Comparison of ENCODE assay signal across 13 cellular contexts in genomic region chr14:90756755-90757345, GRCh38. TPM values are rescaled to one million over a fixed set of nuclear protein-coding genes. Genes with fewer than 3 reads are reported as not detected.
DNase-seq lines count a peak whose midpoint lies in the region; ATAC-seq and TF ChIP-seq lines count a peak whose summit lies in the region.
"Had no signal": no experiment of that assay in that cellular context is flagged by ENCODE, and none has a peak within 500 bp of the region (broad histone marks: within the 10 kb centered on the region; RNA-seq: fewer than 3 reads in every experiment).

No MANE protein-coding gene starts in this region.

- no peaks in the 10 kb centered on the region for H3K9me3 ChIP-seq in CD8-positive, alpha-beta memory T cell (ENCODE audit: low read length)
- H3K9me3 ChIP-seq: breast epithelium had no signal

- H3K27me3 Mint-ChIP-seq in CD8-positive, alpha-beta memory T cell: peaks cover 2 to 11% of the 10 kb centered on the region in 2 donors
- no peaks in the 10 kb centered on the region for H3K27me3 Mint-ChIP-seq in osteocyte (ENCODE audit: unreplicated experiment)

- H3K36me3 Mint-ChIP-seq in CD8-positive, alpha-beta memory T cell: peaks cover 0 to 6% (median 0%) of the 10 kb centered on the region in 3 donors
- H3K36me3 Mint-ChIP-seq in osteocyte (ENCODE audit: unreplicated experiment): no peaks in the 10 kb centered on the region

- peak overlapping the region in 6 of 7 donors; percentile 13 to 85 (median 71) for H3K4me3 Mint-ChIP-seq in CD8-positive, alpha-beta memory T cell
- H3K4me3 Mint-ChIP-seq in osteocyte (ENCODE audit: unreplicated experiment): peak overlapping the region; percentile 65

- TF ChIP-seq CTCF in choroid plexus epithelial cell (conservative IDR thresholded peaks at IDR 0.05; ENCODE audit: low read depth, low read length) (peak; percentile 13), osteocyte (IDR thresholded peaks at IDR 0.05) (no peak)

- CTCF ChIA-PET in CD8-positive, alpha-beta memory T cell (lab: Charles Lee): interaction anchor here (0.6 to 2.0 kb wide), 2 partner anchors 82 to 801 kb away, joined by 3 to 4 read pairs; no protein-coding TSS in a partner anchor

- no peak overlapping the region for H3K27ac ChIP-seq in CD8-positive, alpha-beta memory T cell (ENCODE audit: low read depth, low read length)
- H3K27ac ChIP-seq: SK-N-MC had no signal

- no peak for ATAC-seq in HG03442 (IDR thresholded peaks at IDR 0.05; ENCODE audit: unreplicated experiment)
- ATAC-seq in HG02763 (IDR thresholded peaks at IDR 0.05; ENCODE audit: unreplicated experiment): no peak

- no peaks in the 10 kb centered on the region for H3K27me3 ChIP-seq in CD8-positive, alpha-beta memory T cell (ENCODE audit: insufficient read depth, low read length, poor library complexity, severe bottlenecking)
- H3K27me3 ChIP-seq: breast epithelium had no signal

- peaks cover 16% of the 10 kb centered on the region for H3K4me1 ChIP-seq in CD8-positive, alpha-beta memory T cell (ENCODE audit: insufficient read depth, low read length)
- H3K4me1 ChIP-seq: breast epithelium had no signal

- peak overlapping the region in 2 of 8 donors; percentile 68 to 70 for H3K27ac Mint-ChIP-seq in CD8-positive, alpha-beta memory T cell
- no peak overlapping the region for H3K27ac Mint-ChIP-seq in osteocyte (ENCODE audit: unreplicated experiment)

- no peak overlapping the region for H3K4me3 ChIP-seq in CD8-positive, alpha-beta memory T cell (ENCODE audit: low read length)
- H3K4me3 ChIP-seq in choroid plexus epithelial cell (ENCODE audit: low read depth, low read length): no peak overlapping the region
- H3K4me3 ChIP-seq: breast epithelium, lung, SK-N-MC had no signal

- POLR2A ChIA-PET in CD8-positive, alpha-beta memory T cell (lab: Charles Lee): interaction anchor here (0.7 to 1.1 kb wide), 2 partner anchors 373 kb away, joined by 3 to 5 read pairs; no protein-coding TSS in a partner anchor

- peaks cover 5 to 17% (median 12%) of the 10 kb centered on the region in 3 donors for H3K4me1 Mint-ChIP-seq in CD8-positive, alpha-beta memory T cell
- peaks cover 5% of the 10 kb centered on the region for H3K4me1 Mint-ChIP-seq in osteocyte (ENCODE audit: unreplicated experiment)

- H3K9me3 Mint-ChIP-seq in CD8-positive, alpha-beta memory T cell: peaks cover 0 to 2% (median 1%) of the 10 kb centered on the region in 5 donors
- no peaks in the 10 kb centered on the region for H3K9me3 Mint-ChIP-seq in osteocyte (ENCODE audit: unreplicated experiment)

- H3K36me3 ChIP-seq in CD8-positive, alpha-beta memory T cell (ENCODE audit: insufficient read depth, low read length): no peaks in the 10 kb centered on the region
- H3K36me3 ChIP-seq: breast epithelium had no signal

- no peak for DNase-seq in CD8-positive, alpha-beta memory T cell
- peak; percentile 39 for DNase-seq in NCI-H146 (lab: John Stamatoyannopoulos, UW)
- no peak for DNase-seq in choroid plexus epithelial cell (ENCODE audit: low read depth)
- peak; percentile 63 for DNase-seq in osteocyte (ENCODE audit: extremely low spot score, unreplicated experiment)
- no peak for DNase-seq in H4 (ENCODE audit: low spot score)
- DNase-seq in A172 (ENCODE audit: low spot score): no peak
- DNase-seq: activated CD8-positive, alpha-beta memory T cell treated with anti-CD3 and anti-CD28 coated beads for 24 hours; stimulated activated CD8-positive, alpha-beta memory T cell treated with anti-CD3 and anti-CD28 coated beads, Interleukin-4, amount 100 ng/mL, for 48 hours had no signal

RNA-seq across cellular contexts. Expression of gene TTC7B, which starts 59.4 kb away (rescaled TPM):
- 1 to 10 TPM; 5.2 to 5.8 TPM for total RNA-seq in CD8-positive, alpha-beta memory T cell
- 1.7 TPM for polyA plus RNA-seq in CD8-positive, alpha-beta memory T cell
- 43.2 and 44.7 TPM in 2 replicates for total RNA-seq in osteocyte
- total RNA-seq in H4 (2014; rRNA removed; shearing (Covaris generic)): 11.7 and 15.2 TPM in 2 replicates
- 40.2 and 49.0 TPM in 2 replicates for total RNA-seq in A172 (2014; rRNA removed; shearing (Covaris generic))

Comparison
In these comparisons a context has a peak if more than half of its experiments do, and no peak if none do; other contexts are left out.
1. DNase-seq: peak in NCI-H146 (single experiment) and osteocyte (single experiment); none in CD8-positive, alpha-beta memory T cell (0 of 5), choroid plexus epithelial cell (single experiment), H4 (single experiment) and A172 (single experiment).